In the genomic region with DNA sequence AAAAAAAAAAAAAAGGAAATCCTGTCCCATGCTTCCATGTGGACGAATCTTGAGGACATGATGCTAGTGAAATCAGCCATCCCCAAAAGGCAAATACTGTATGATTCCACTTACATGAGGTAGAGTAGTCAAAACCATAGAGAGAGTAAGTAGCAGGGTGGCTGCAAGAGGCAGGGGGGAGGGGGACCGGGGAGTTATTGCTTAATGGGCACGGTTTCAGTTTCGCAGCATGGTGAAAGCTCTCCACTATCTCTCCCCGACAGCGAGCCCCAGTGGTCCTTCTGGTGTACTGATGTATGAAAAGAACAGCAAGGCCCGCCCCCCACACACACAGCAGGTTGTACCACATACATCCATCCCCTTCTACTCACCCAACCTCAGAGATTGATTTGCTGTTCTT, we compare ENCODE assay signal across 8 cellular contexts. TPM values are rescaled to one million over a fixed set of nuclear protein-coding genes. Genes with fewer than 3 reads are reported as not detected.
DNase-seq lines count a peak whose midpoint lies in the region; ATAC-seq and TF ChIP-seq lines count a peak whose summit lies in the region.

No MANE protein-coding gene starts in this region.

- H3K4me3 ChIP-seq in SK-N-MC (no peak overlapping the region), left lung (no peak overlapping the region)

- intact Hi-C loops in left lung (cut with DNase I): no loop called here

- ATAC-seq in HG03565 (IDR thresholded peaks at IDR 0.05; ENCODE audit: unreplicated experiment) (peak; percentile 78), left lung (peak; percentile 99)

- H3K4me1 ChIP-seq in left lung: peaks cover 8% of the 10 kb centered on the region in 2 donors

- H3K27ac ChIP-seq in SK-N-MC (no peak overlapping the region), left lung (no peak overlapping the region)

- no peak overlapping the region for H3K9ac ChIP-seq in SK-N-MC (ENCODE audit: insufficient read length)

- H3K36me3 ChIP-seq in SK-N-MC (ENCODE audit: insufficient read depth, low read length): no peaks in the 10 kb centered on the region
- H3K36me3 ChIP-seq in left lung: peaks cover 0 to 45% of the 10 kb centered on the region in 2 donors

- no peak for TF ChIP-seq CTCF in GM20000 (IDR thresholded peaks at IDR 0.05; ENCODE audit: extremely low read depth, missing control alignments)
- TF ChIP-seq CTCF in left lung (IDR thresholded peaks at IDR 0.05): peak; percentile 34 to 52

- no peaks in the 10 kb centered on the region for H3K27me3 ChIP-seq in left lung

- H3K9me3 ChIP-seq in SK-N-MC (ENCODE audit: low read depth, low read length): no peaks in the 10 kb centered on the region
- no peaks in the 10 kb centered on the region for H3K9me3 ChIP-seq in left lung

- DNase-seq in COR-L47 (lab: John Stamatoyannopoulos, UW) (peak; percentile 41), GM20000 (ENCODE audit: low spot score) (peak; percentile 89), SK-N-MC (ENCODE audit: low read depth, low spot score) (peak; percentile 45), left lung (peak; percentile 86 to 87), COLO668 (lab: John Stamatoyannopoulos, UW; ENCODE audit: unreplicated experiment) (no peak)
- peak; percentile 35 for DNase-seq in activated naive CD8-positive, alpha-beta T cell treated with anti-CD3 and anti-CD28 coated beads, Interleukin-2, amount 50 U/mL, for 16 hours (ENCODE audit: low read depth, low spot score)
- DNase-seq in stimulated activated CD8-positive, alpha-beta memory T cell treated with anti-CD3 and anti-CD28 coated beads, Interleukin-4, amount 100 ng/mL, for 24 hours (ENCODE audit: low read depth): peak; percentile 66

RNA-seq across cellular contexts. Expression of a gene that starts 32.8 kb away (rescaled TPM):
- total RNA-seq in left lung: 10 to 100 TPM; 18.4 to 22.6 TPM

RNA-seq across cellular contexts. Expression of a gene that starts 58.9 kb away (rescaled TPM):
- 10 to 100 TPM; 41.9 to 42.9 TPM for total RNA-seq in left lung
